In the genomic region with DNA sequence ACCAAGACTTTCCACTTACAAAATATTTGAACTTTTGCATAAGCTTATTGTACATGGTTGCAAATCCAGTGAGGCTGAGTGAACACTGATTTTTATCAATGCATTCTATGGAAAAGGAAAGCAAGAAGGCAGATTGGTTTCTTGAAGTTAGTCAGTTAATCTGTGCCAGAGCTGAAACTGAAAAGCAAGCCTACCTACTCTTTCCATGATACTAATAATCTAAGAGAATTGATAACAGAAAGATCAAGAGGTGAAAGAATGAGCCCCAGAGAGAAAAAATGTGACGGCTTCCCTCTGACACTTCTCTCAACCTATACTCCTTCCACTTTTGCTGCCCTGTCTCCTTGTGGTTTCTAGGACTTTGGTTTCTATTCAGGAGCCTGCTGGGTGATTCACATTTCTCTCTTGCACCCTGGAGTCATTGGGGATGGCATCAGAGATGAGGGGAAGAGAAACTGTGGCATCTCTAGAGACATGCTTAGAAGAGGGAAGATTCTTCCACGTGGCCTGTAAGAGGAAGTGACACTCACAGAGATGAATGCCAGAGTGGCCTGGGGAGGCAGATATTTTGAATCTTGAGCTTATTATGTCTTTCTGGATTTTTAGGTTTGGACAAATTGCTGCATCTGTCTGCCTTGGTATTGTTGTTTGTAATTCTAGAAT, we compare ENCODE assay signal across 8 cellular contexts.
DNase-seq lines count a peak whose midpoint lies in the region; ATAC-seq and TF ChIP-seq lines count a peak whose summit lies in the region.

No MANE protein-coding gene starts in this region.

- CTCF ChIA-PET in Calu3 (lab: Charles Lee) = no interaction called here

- intact Hi-C loops in Calu3 (cut with micrococcal nuclease; ENCODE audit: unreplicated experiment) = loop anchor here (5.0 kb wide), 1 partner anchor 190 kb away; no protein-coding TSS in a partner anchor

- no TSS peak for BruUV-seq in Calu3 (replicated peaks; lab: Mats Ljungman, UMichigan)

- H3K4me1 Mint-ChIP-seq in Calu3 (ENCODE audit: low read depth, unreplicated experiment) = peaks cover 8% of the 10 kb centered on the region

- no peak overlapping the region for H3K4me3 Mint-ChIP-seq in Calu3 (ENCODE audit: low read depth, unreplicated experiment)

- H3K27ac Mint-ChIP-seq in Calu3 (ENCODE audit: unreplicated experiment) = no peak overlapping the region

- no peaks in the 10 kb centered on the region for H3K9me3 Mint-ChIP-seq in Calu3 (ENCODE audit: low read depth, unreplicated experiment)

- H3K27me3 Mint-ChIP-seq in Calu3 (ENCODE audit: unreplicated experiment) = no peaks in the 10 kb centered on the region

- TF ChIP-seq CTCF in Calu3 (IDR thresholded peaks at IDR 0.05; ENCODE audit: unreplicated experiment) = no peak

- DNase-seq in glomerular visceral epithelial cell (ENCODE audit: extremely low spot score) (peak; percentile 53), NCI-H2171 treated with DMSO at 0.1 percent for 48 hours (lab: John Stamatoyannopoulos, UW) (no peak), DMS153 (lab: John Stamatoyannopoulos, UW) (no peak), Calu3 (no peak)
- DNase-seq in activated T-cell treated with anti-CD3 and anti-CD28 coated beads, Interleukin-2, amount 50 U/mL, for 48 hours = no peak

- no peaks in the 10 kb centered on the region for H3K36me3 Mint-ChIP-seq in Calu3 (ENCODE audit: insufficient read depth, unreplicated experiment)

- ATAC-seq in GM18511 (IDR thresholded peaks at IDR 0.05; ENCODE audit: unreplicated experiment) (peak; percentile 96), GM21737 (IDR thresholded peaks at IDR 0.05; ENCODE audit: unreplicated experiment) (peak; percentile 89), HG03442 (IDR thresholded peaks at IDR 0.05; ENCODE audit: unreplicated experiment) (peak; percentile 92)
